In genomic region chr13:23608704-23609413, GRCh38 we compare ENCODE assay signal across 9 cellular contexts. TPM values are rescaled to one million over a fixed set of nuclear protein-coding genes. Genes with fewer than 3 reads are reported as not detected.
A peak's percentile ranks its signal among the peaks of the same experiment; 100 is the strongest.
DNase-seq lines count a peak whose midpoint lies in the region; ATAC-seq, FAIRE-seq and TF ChIP-seq lines count a peak whose summit lies in the region.
"Had no signal": no experiment of that assay in that cellular context is flagged by ENCODE, and none has a peak within 500 bp of the region (broad histone marks: within the 10 kb centered on the region; RNA-seq: fewer than 3 reads in every experiment).

No MANE protein-coding gene starts in this region.

- H3K27ac Mint-ChIP-seq in activated CD8-positive, alpha-beta T cell treated with anti-CD3 and anti-CD28 coated beads, Interleukin-2, amount 10 ng/mL, durations not matched to agents 7 days and 5 days, result no peak overlapping the region
- H3K27ac Mint-ChIP-seq in activated CD8-positive, alpha-beta T cell treated with anti-CD3 and anti-CD28 coated beads for 36 hours, result no peak overlapping the region
- H3K27ac Mint-ChIP-seq in type B pancreatic cell, result peak overlapping the region; percentile 75

- no peak for ATAC-seq in activated CD8-positive, alpha-beta T cell treated with anti-CD3 and anti-CD28 coated beads, Interleukin-2, amount 10 ng/mL, durations not matched to agents 7 days and 5 days
- no peak for ATAC-seq in activated CD8-positive, alpha-beta T cell treated with anti-CD3 and anti-CD28 coated beads for 36 hours
- ATAC-seq in HepG2 (no peak), GM18861 (IDR thresholded peaks at IDR 0.05; ENCODE audit: unreplicated experiment) (no peak)

- peak overlapping the region; percentile 81 for H3K27ac ChIP-seq in HepG2 (ENCODE audit: extremely low read length, insufficient read depth, low read length)

- H3K4me3 Mint-ChIP-seq in activated CD8-positive, alpha-beta T cell treated with anti-CD3 and anti-CD28 coated beads, Interleukin-2, amount 10 ng/mL, durations not matched to agents 7 days and 5 days, result peak overlapping the region; percentile 56
- no peak overlapping the region for H3K4me3 Mint-ChIP-seq in activated CD8-positive, alpha-beta T cell treated with anti-CD3 and anti-CD28 coated beads for 36 hours
- peak overlapping the region; percentile 35 for H3K4me3 Mint-ChIP-seq in type B pancreatic cell

- H3K9ac ChIP-seq in HepG2 (ENCODE audit: insufficient read depth, low read depth, low read length), result no peak overlapping the region

- no peak for FAIRE-seq in HepG2 (lab: Jason Lieb, UNC)
- FAIRE-seq: TTC549 had no signal

- H2AFZ ChIP-seq in HepG2 (ENCODE audit: low read length), result no peak overlapping the region

- H4K20me1 ChIP-seq in HepG2 (ENCODE audit: insufficient read depth, low read length), result no peaks in the 10 kb centered on the region

- H3K79me2 ChIP-seq in HepG2 (ENCODE audit: insufficient read depth, low read length), result peaks cover 13% of the 10 kb centered on the region

- peaks cover 0 to 12% of the 10 kb centered on the region in 2 experiments; a peak in 3 of 5 replicates for H3K36me3 ChIP-seq in HepG2 (replicated peaks in 1 of 2; ENCODE audit: control insufficient read depth in 1 of 2, insufficient read depth in 2 of 2, low read length in 2 of 2)

- TF ChIP-seq RAD21 in HepG2 (CRISPR knock-in tag; IDR thresholded peaks at IDR 0.05), result no peak

- in situ Hi-C loops in astrocyte of the cerebellum (cut with HindIII; ENCODE audit: low sequenced_read_pairs) (no loop called here), HepG2 (cut with HindIII; ENCODE audit: extremely low pct_ligation_motif_present, low pct_unique_long_range_greater_than_20kb) (no loop called here)

- no peaks in the 10 kb centered on the region for H3K9me3 ChIP-seq in HepG2 (ENCODE audit: low read length)

- CTCF ChIA-PET in activated CD8-positive, alpha-beta T cell treated with anti-CD3 and anti-CD28 coated beads, Interleukin-2, amount 10 ng/mL, durations not matched to agents 7 days and 5 days (lab: Charles Lee), result interaction anchor here (1.4 kb wide), 1 partner anchor 30 kb away, joined by 3 read pairs; no protein-coding TSS in a partner anchor
- CTCF ChIA-PET in activated CD8-positive, alpha-beta T cell treated with anti-CD3 and anti-CD28 coated beads for 36 hours (lab: Charles Lee), result interaction anchor here (1.1 kb wide), 1 partner anchor 68 kb away, joined by 3 read pairs; no protein-coding TSS in a partner anchor
- CTCF ChIA-PET in HepG2 (lab: Yijun Ruan, JAX; ENCODE audit: low intra/inter-chr PET ratio, low total read pairs), result no interaction called here

- intact Hi-C loops in activated CD8-positive, alpha-beta T cell treated with anti-CD3 and anti-CD28 coated beads for 36 hours (cut with micrococcal nuclease), result no loop called here
- intact Hi-C loops in HepG2 (cut with micrococcal nuclease; ENCODE audit: unreplicated experiment), result no loop called here

- DNase-seq in activated CD8-positive, alpha-beta T cell treated with anti-CD3 and anti-CD28 coated beads, Interleukin-2, amount 10 ng/mL, durations not matched to agents 7 days and 5 days, result no peak
- DNase-seq in activated CD8-positive, alpha-beta T cell treated with anti-CD3 and anti-CD28 coated beads for 36 hours, result no peak
- DNase-seq in astrocyte of the cerebellum (ENCODE audit: low read depth) (no peak), HepG2 (ENCODE audit: low spot score) (peak; percentile 32), type B pancreatic cell (ENCODE audit: extremely low spot score, unreplicated experiment) (no peak)
- no peak for DNase-seq in effector CD4-positive, alpha-beta T cell
- DNase-seq in activated CD8-positive, alpha-beta memory T cell treated with anti-CD3 and anti-CD28 coated beads for 24 hours, result no peak

- H3K27me3 Mint-ChIP-seq in activated CD8-positive, alpha-beta T cell treated with anti-CD3 and anti-CD28 coated beads, Interleukin-2, amount 10 ng/mL, durations not matched to agents 7 days and 5 days (ENCODE audit: low read depth), result peaks cover 36% of the 10 kb centered on the region
- peaks cover 24% of the 10 kb centered on the region for H3K27me3 Mint-ChIP-seq in activated CD8-positive, alpha-beta T cell treated with anti-CD3 and anti-CD28 coated beads for 36 hours
- no peaks in the 10 kb centered on the region for H3K27me3 Mint-ChIP-seq in type B pancreatic cell

- H3K4me1 ChIP-seq in HepG2 (ENCODE audit: insufficient read depth, low read length), result peaks cover 80% of the 10 kb centered on the region

- TF ChIP-seq POLR2A in HepG2 (IDR thresholded peaks at IDR 0.05; ENCODE audit: insufficient read depth in 1 of 2, low read depth in 2 of 2, low read length in 2 of 2), result no peak

- no peaks in the 10 kb centered on the region for H3K36me3 Mint-ChIP-seq in activated CD8-positive, alpha-beta T cell treated with anti-CD3 and anti-CD28 coated beads, Interleukin-2, amount 10 ng/mL, durations not matched to agents 7 days and 5 days (ENCODE audit: low read depth)
- H3K36me3 Mint-ChIP-seq in activated CD8-positive, alpha-beta T cell treated with anti-CD3 and anti-CD28 coated beads for 36 hours (ENCODE audit: low read depth), result no peaks in the 10 kb centered on the region
- peaks cover 40% of the 10 kb centered on the region for H3K36me3 Mint-ChIP-seq in type B pancreatic cell

- H3K4me2 ChIP-seq in HepG2 (ENCODE audit: low read depth, low read length), result no peak overlapping the region

- no peak for TF ChIP-seq CTCF in activated CD8-positive, alpha-beta T cell treated with anti-CD3 and anti-CD28 coated beads for 36 hours (IDR thresholded peaks at IDR 0.05)
- TF ChIP-seq CTCF in astrocyte of the cerebellum (IDR thresholded peaks at IDR 0.05; ENCODE audit: low read depth, low read length, missing control alignments) (no peak), HepG2 (CRISPR knock-in tag; IDR thresholded peaks at IDR 0.05) (no peak), type B pancreatic cell (conservative IDR thresholded peaks at IDR 0.05) (no peak)

- POLR2A ChIA-PET in activated CD8-positive, alpha-beta T cell treated with anti-CD3 and anti-CD28 coated beads, Interleukin-2, amount 10 ng/mL, durations not matched to agents 7 days and 5 days (lab: Charles Lee), result no interaction called here
- POLR2A ChIA-PET in activated CD8-positive, alpha-beta T cell treated with anti-CD3 and anti-CD28 coated beads for 36 hours (lab: Charles Lee), result no interaction called here
- POLR2A ChIA-PET in HepG2 (lab: Yijun Ruan, JAX), result interaction anchor here (1.1 to 2.0 kb wide), 3 partner anchors 8 to 45 kb away, joined by 3 to 6 read pairs (median 5); no protein-coding TSS in a partner anchor

- H3K4me3 ChIP-seq in astrocyte of the cerebellum (ENCODE audit: low read depth, low read length) (peak overlapping the region; percentile 4), HepG2 (replicated peaks in 1 of 3; ENCODE audit: insufficient read depth in 1 of 3, low read depth in 2 of 3, low read length in 3 of 3) (no peak overlapping the region)

- no peak for TF ChIP-seq EP300 in HepG2 (IDR thresholded peaks at IDR 0.05; ENCODE audit: low read depth in 2 of 2, low read length in 2 of 2)
- TF ChIP-seq EP300 in HepG2 (CRISPR knock-in tag; IDR thresholded peaks at IDR 0.05; ENCODE audit: borderline replicate concordance), result no peak

- WGBS in HepG2 (ENCODE audit: low lambda C conversion rate), result 93% methylated on average over 13 of the region's 13 CpGs

- peaks cover 15% of the 10 kb centered on the region for H3K4me1 Mint-ChIP-seq in activated CD8-positive, alpha-beta T cell treated with anti-CD3 and anti-CD28 coated beads, Interleukin-2, amount 10 ng/mL, durations not matched to agents 7 days and 5 days (ENCODE audit: low read depth)
- H3K4me1 Mint-ChIP-seq in activated CD8-positive, alpha-beta T cell treated with anti-CD3 and anti-CD28 coated beads for 36 hours (ENCODE audit: low read depth), result peaks cover 11% of the 10 kb centered on the region
- peaks cover 42% of the 10 kb centered on the region for H3K4me1 Mint-ChIP-seq in type B pancreatic cell (ENCODE audit: unreplicated experiment)

- no TSS peak for BruUV-seq in HepG2 (replicated peaks; lab: Mats Ljungman, UMichigan)

- H3K27me3 ChIP-seq in HepG2 (ENCODE audit: control insufficient read depth in 1 of 2, insufficient read depth in 2 of 2, low read length in 2 of 2), result no peaks in the 10 kb centered on the region

- no peaks in the 10 kb centered on the region for H3K9me3 Mint-ChIP-seq in activated CD8-positive, alpha-beta T cell treated with anti-CD3 and anti-CD28 coated beads, Interleukin-2, amount 10 ng/mL, durations not matched to agents 7 days and 5 days (ENCODE audit: insufficient read depth)
- H3K9me3 Mint-ChIP-seq in activated CD8-positive, alpha-beta T cell treated with anti-CD3 and anti-CD28 coated beads for 36 hours, result no peaks in the 10 kb centered on the region
- no peaks in the 10 kb centered on the region for H3K9me3 Mint-ChIP-seq in type B pancreatic cell

TF ChIP-seq in HepG2, 621 proteins besides CTCF, POLR2A, EP300 and RAD21 (continues in another document):
- TF ChIP-seq NR2F2 (IDR thresholded peaks at IDR 0.05; ENCODE audit: borderline replicate concordance, low read depth), result no peak

RNA-seq across cellular contexts. Expression of gene TNFRSF19, which starts 38.6 kb away (rescaled TPM):
- under 1 TPM in 1 of 2 experiments, not detected in 1; 0.11 TPM for total RNA-seq in activated CD8-positive, alpha-beta T cell treated with anti-CD3 and anti-CD28 coated beads, Interleukin-2, amount 10 ng/mL, durations not matched to agents 7 days and 5 days
- not detected for total RNA-seq in activated CD8-positive, alpha-beta T cell treated with anti-CD3 and anti-CD28 coated beads for 36 hours
- total RNA-seq in HepG2 (2016; rRNA removed; fragmentation: Illumina TruSeq; extraction: Trizol) (47.7 and 77.7 TPM in 2 replicates), type B pancreatic cell (ENCODE audit: low replicate concordance) (60.6 and 64.4 TPM in 2 replicates)
- total RNA-seq in HepG2 (2016; cell fraction: cytosol; rRNA removed; fragmentation: Illumina TruSeq; extraction: Trizol; ENCODE audit: low read depth), result 7.7 and 8.2 TPM in 2 replicates
- 48.1 and 76.8 TPM in 2 replicates for total RNA-seq in HepG2 (2016; cell fraction: insoluble cytoplasmic fraction; rRNA removed; fragmentation: Illumina TruSeq; extraction: Trizol)
- 25.2 and 27.9 TPM in 2 replicates for total RNA-seq in HepG2 (2016; cell fraction: membrane; rRNA removed; fragmentation: Illumina TruSeq; extraction: Trizol)
- 84.2 and 94.2 TPM in 2 replicates for total RNA-seq in HepG2 (2016; cell fraction: nucleus; rRNA removed; fragmentation: Illumina TruSeq; extraction: Trizol)
- polyA plus RNA-seq in HepG2 (2011; rRNA removed), result 38.9 and 75.3 TPM in 2 replicates
- polyA plus RNA-seq in HepG2 (2011; cell fraction: cytosol; rRNA removed), result 37.4 and 45.8 TPM in 2 replicates
- 30.8 and 50.6 TPM in 2 replicates for polyA plus RNA-seq in HepG2 (2011; cell fraction: nucleus; rRNA removed)
- 25.9 and 27.9 TPM in 2 replicates for polyA plus RNA-seq in HepG2 (2012)
- polyA plus RNA-seq in HepG2 (2016; cell fraction: cytosol; fragmentation: Illumina TruSeq; extraction: Trizol; ENCODE audit: low read depth), result 2.9 TPM in 2 replicates
- 35.7 and 36.2 TPM in 2 replicates for polyA plus RNA-seq in HepG2 (2016; cell fraction: insoluble cytoplasmic fraction; fragmentation: Illumina TruSeq; extraction: Trizol; ENCODE audit: low read depth)
- 9.9 and 10.1 TPM in 2 replicates for polyA plus RNA-seq in HepG2 (2016; cell fraction: membrane; fragmentation: Illumina TruSeq; extraction: Trizol; ENCODE audit: low read depth)
- polyA plus RNA-seq in HepG2 (2016; cell fraction: nucleus; fragmentation: Illumina TruSeq; extraction: Trizol; ENCODE audit: insufficient read depth, low read depth), result 95.3 and 95.9 TPM in 2 replicates
- 0.05 and 162 TPM in 2 replicates for polyA minus RNA-seq in HepG2 (2011; rRNA and poly(A)+ RNA removed; ENCODE audit: low replicate concordance)
- 40.8 and 64.9 TPM in 2 replicates for polyA minus RNA-seq in HepG2 (2011; cell fraction: cytosol; rRNA and poly(A)+ RNA removed)
- 47.0 and 73.8 TPM in 2 replicates for polyA minus RNA-seq in HepG2 (2011; cell fraction: nucleus; rRNA and poly(A)+ RNA removed)

Comparison
In these comparisons a context has a peak if more than half of its experiments do, and no peak if none do; other contexts are left out.
1. RNA of gene TNFRSF19, which starts 38.6 kb away (total RNA-seq): 7.7 to 94.2 TPM in HepG2 and 60.6 to 64.4 TPM in type B pancreatic cell; 0.11 TPM in activated CD8-positive, alpha-beta T cell treated with anti-CD3 and anti-CD28 coated beads, Interleukin-2, amount 10 ng/mL, durations not matched to agents 7 days and 5 days and not detected in activated CD8-positive, alpha-beta T cell treated with anti-CD3 and anti-CD28 coated beads for 36 hours; every median in the first group is over 4 times any median in the second.